In genomic region chr11:70876685-70877084, GRCh38 we compare ENCODE assay signal across 26 cellular contexts.
DNase-seq lines count a peak whose midpoint lies in the region; ATAC-seq and TF ChIP-seq lines count a peak whose summit lies in the region.
"Had no signal": no experiment of that assay in that cellular context is flagged by ENCODE, and none has a peak within 500 bp of the region (broad histone marks: within the 10 kb centered on the region; RNA-seq: fewer than 3 reads in every experiment).

No MANE protein-coding gene starts in this region.

- no peak for ATAC-seq in GM21576 (IDR thresholded peaks at IDR 0.05; ENCODE audit: unreplicated experiment)
- no peak for ATAC-seq in activated CD8-positive, alpha-beta T cell treated with anti-CD3 and anti-CD28 coated beads, Interleukin-2, amount 10 ng/mL, durations not matched to agents 7 days and 5 days
- ATAC-seq: activated CD4-positive, CD25-positive, alpha-beta regulatory T cell treated with anti-CD3 and anti-CD28 coated beads, Interleukin-2, amount 50 U/mL, for 24 hours; heart right ventricle; right cardiac atrium; stimulated activated memory B cell treated with anti-CD40 and anti-IgM and Interleukin-4, amounts not matched to agents 10 μg/mL and 1 μg/mL and 100 μg/mL, for 72 hours had no signal

- H3K4me3 ChIP-seq in WERI-Rb-1 (ENCODE audit: low read depth, low read length) (no peak overlapping the region), mesenchymal stem cell (ENCODE audit: insufficient read depth in 1 of 2, low read depth in 1 of 2, low read length in 2 of 2) (no peak overlapping the region)
- H3K4me3 ChIP-seq: GM23248, heart right ventricle, SJCRH30, suprapubic skin had no signal

- no peaks in the 10 kb centered on the region for H3K27me3 Mint-ChIP-seq in activated CD8-positive, alpha-beta T cell treated with anti-CD3 and anti-CD28 coated beads, Interleukin-2, amount 10 ng/mL, durations not matched to agents 7 days and 5 days (ENCODE audit: low read depth)
- H3K27me3 Mint-ChIP-seq: activated naive CD4-positive, alpha-beta T cell treated with anti-CD3 and anti-CD28 coated beads, Interleukin-2, amount 10 ng/mL, durations not matched to agents 7 days and 5 days had no signal

- no peak overlapping the region for H3K4ac ChIP-seq in mesenchymal stem cell (ENCODE audit: low read depth in 1 of 2, low read length in 2 of 2)

- no peak overlapping the region for H2BK12ac ChIP-seq in mesenchymal stem cell (ENCODE audit: low read length in 2 of 2)

- no peak overlapping the region for H3K27ac Mint-ChIP-seq in activated CD8-positive, alpha-beta T cell treated with anti-CD3 and anti-CD28 coated beads, Interleukin-2, amount 10 ng/mL, durations not matched to agents 7 days and 5 days
- H3K27ac Mint-ChIP-seq: activated naive CD4-positive, alpha-beta T cell treated with anti-CD3 and anti-CD28 coated beads, Interleukin-2, amount 10 ng/mL, durations not matched to agents 7 days and 5 days; stimulated activated memory B cell treated with anti-CD40 and anti-IgM and Interleukin-4, amounts not matched to agents 10 μg/mL and 1 μg/mL and 100 μg/mL, for 72 hours had no signal

- H2AK5ac ChIP-seq in mesenchymal stem cell (ENCODE audit: low read length, severe bottlenecking) = no peak overlapping the region

- H3K36me3 ChIP-seq in WERI-Rb-1 (no peaks in the 10 kb centered on the region), mesenchymal stem cell (ENCODE audit: control insufficient read depth in 1 of 2, insufficient read depth in 2 of 2, low read depth in 1 of 2, low read length in 2 of 2) (no peaks in the 10 kb centered on the region)
- H3K36me3 ChIP-seq: heart right ventricle, SJCRH30, suprapubic skin had no signal

- H3K9me3 Mint-ChIP-seq in activated CD8-positive, alpha-beta T cell treated with anti-CD3 and anti-CD28 coated beads, Interleukin-2, amount 10 ng/mL, durations not matched to agents 7 days and 5 days (ENCODE audit: insufficient read depth) = no peaks in the 10 kb centered on the region
- H3K9me3 Mint-ChIP-seq: activated naive CD4-positive, alpha-beta T cell treated with anti-CD3 and anti-CD28 coated beads, Interleukin-2, amount 10 ng/mL, durations not matched to agents 7 days and 5 days; stimulated activated memory B cell treated with anti-CD40 and anti-IgM and Interleukin-4, amounts not matched to agents 10 μg/mL and 1 μg/mL and 100 μg/mL, for 72 hours had no signal

- H3K36me3 Mint-ChIP-seq in activated CD8-positive, alpha-beta T cell treated with anti-CD3 and anti-CD28 coated beads, Interleukin-2, amount 10 ng/mL, durations not matched to agents 7 days and 5 days (ENCODE audit: low read depth) = no peaks in the 10 kb centered on the region
- H3K36me3 Mint-ChIP-seq: activated naive CD4-positive, alpha-beta T cell treated with anti-CD3 and anti-CD28 coated beads, Interleukin-2, amount 10 ng/mL, durations not matched to agents 7 days and 5 days; stimulated activated memory B cell treated with anti-CD40 and anti-IgM and Interleukin-4, amounts not matched to agents 10 μg/mL and 1 μg/mL and 100 μg/mL, for 72 hours had no signal

- no peak overlapping the region for H3K23ac ChIP-seq in mesenchymal stem cell (ENCODE audit: low read length in 2 of 2)

- H2BK15ac ChIP-seq in mesenchymal stem cell (ENCODE audit: low read depth, poor library complexity, severe bottlenecking) = no peak overlapping the region

- H2BK120ac ChIP-seq in mesenchymal stem cell (ENCODE audit: low read depth, low read length) = no peak overlapping the region

- no peak for TF ChIP-seq CTCF in WERI-Rb-1 (IDR thresholded peaks at IDR 0.05; ENCODE audit: low read depth, low read length)

- H2AFZ ChIP-seq in mesenchymal stem cell (ENCODE audit: low read depth, low read length) = no peak overlapping the region
- H2AFZ ChIP-seq: GM23248 had no signal

- H3K9me3 ChIP-seq in WERI-Rb-1 (ENCODE audit: severe bottlenecking) (no peaks in the 10 kb centered on the region), mesenchymal stem cell (ENCODE audit: control insufficient read depth, low read length) (no peaks in the 10 kb centered on the region)
- H3K9me3 ChIP-seq: heart right ventricle, SJCRH30, suprapubic skin had no signal

- DNase-seq in DMS79 (lab: John Stamatoyannopoulos, UW) = peak; percentile 86
- DNase-seq in NCI-H2029 treated with DMSO at 0.1 percent for 48 hours (lab: John Stamatoyannopoulos, UW) = peak; percentile 50
- DNase-seq in WERI-Rb-1 = peak; percentile 30
- DNase-seq in mesenchymal stem cell = peak; percentile 10
- DNase-seq in activated CD8-positive, alpha-beta T cell treated with anti-CD3 and anti-CD28 coated beads, Interleukin-2, amount 10 ng/mL, durations not matched to agents 7 days and 5 days = no peak
- DNase-seq in NCI-H2081 treated with DMSO at 0.1 percent for 48 hours (lab: John Stamatoyannopoulos, UW) = no peak
- no peak for DNase-seq in stimulated activated CD4-positive, alpha-beta T cell treated with anti-CD3 and anti-CD28 coated beads, Interleukin-1b, Interleukin-23, amount 100 ng/mL, for 48 hours
- DNase-seq: activated CD4-positive, alpha-beta T cell treated with anti-CD3 and anti-CD28 coated beads, Interleukin-2, amount 50 U/mL, for 48 hours; activated CD8-positive, alpha-beta memory T cell treated with anti-CD3 and anti-CD28 coated beads, Interleukin-2, amount 50 U/mL, for 48 hours; activated naive CD4-positive, alpha-beta T cell treated with anti-CD3 and anti-CD28 coated beads, Interleukin-2, amount 10 ng/mL, durations not matched to agents 7 days and 5 days; amniotic stem cell; effector memory CD4-positive, alpha-beta T cell; erythroblast; foreskin fibroblast; GM23248; heart right ventricle; Kasumi-1; NCI-H187 treated with DMSO at 0.1 percent for 48 hours; right cardiac atrium; stimulated activated CD4-positive, alpha-beta T cell treated with anti-CD3 and anti-CD28 coated beads, Interleukin-4, amount 100 ng/mL, for 4 hours had no signal

- peaks cover 2% of the 10 kb centered on the region for H3K4me1 ChIP-seq in mesenchymal stem cell (ENCODE audit: control insufficient read depth, insufficient read depth, low read depth, low read length)
- H3K4me1 ChIP-seq: SJCRH30, suprapubic skin had no signal

- H3K4me1 Mint-ChIP-seq in activated CD8-positive, alpha-beta T cell treated with anti-CD3 and anti-CD28 coated beads, Interleukin-2, amount 10 ng/mL, durations not matched to agents 7 days and 5 days (ENCODE audit: low read depth) = no peaks in the 10 kb centered on the region
- H3K4me1 Mint-ChIP-seq: activated naive CD4-positive, alpha-beta T cell treated with anti-CD3 and anti-CD28 coated beads, Interleukin-2, amount 10 ng/mL, durations not matched to agents 7 days and 5 days; stimulated activated memory B cell treated with anti-CD40 and anti-IgM and Interleukin-4, amounts not matched to agents 10 μg/mL and 1 μg/mL and 100 μg/mL, for 72 hours had no signal

- H4K8ac ChIP-seq in mesenchymal stem cell (ENCODE audit: low read length) = no peak overlapping the region

- no peak overlapping the region for H3K9ac ChIP-seq in mesenchymal stem cell (ENCODE audit: low read length)
- H3K9ac ChIP-seq: GM23248 had no signal

- no peak overlapping the region for H2BK5ac ChIP-seq in mesenchymal stem cell (ENCODE audit: low read depth, low read length, poor library complexity, severe bottlenecking)

- H3K79me1 ChIP-seq in mesenchymal stem cell (replicated peaks; ENCODE audit: low read length, poor library complexity, severe bottlenecking) = no peaks in the 10 kb centered on the region

- H3K27me3 ChIP-seq in WERI-Rb-1 (ENCODE audit: insufficient read depth, low read depth, severe bottlenecking) (no peaks in the 10 kb centered on the region), mesenchymal stem cell (ENCODE audit: control insufficient read depth in 1 of 2, insufficient read depth in 1 of 2, low read length in 2 of 2) (peaks cover 0 to 2% of the 10 kb centered on the region in 2 experiments)
- H3K27me3 ChIP-seq: SJCRH30 had no signal

- H4K91ac ChIP-seq in mesenchymal stem cell (ENCODE audit: low read length) = no peak overlapping the region

- H3K14ac ChIP-seq in mesenchymal stem cell (ENCODE audit: low read length in 2 of 2) = no peak overlapping the region

- H3K4me2 ChIP-seq in mesenchymal stem cell (ENCODE audit: low read length, poor library complexity, severe bottlenecking) = no peak overlapping the region

- POLR2A ChIA-PET in activated CD8-positive, alpha-beta T cell treated with anti-CD3 and anti-CD28 coated beads, Interleukin-2, amount 10 ng/mL, durations not matched to agents 7 days and 5 days (lab: Charles Lee) = no interaction called here

- no peak overlapping the region for H3K18ac ChIP-seq in mesenchymal stem cell (ENCODE audit: low read depth in 1 of 2, low read length in 2 of 2)

- 83% methylated on average over 7 of the region's 7 CpGs for WGBS in mesenchymal stem cell

- CTCF ChIA-PET in activated CD8-positive, alpha-beta T cell treated with anti-CD3 and anti-CD28 coated beads, Interleukin-2, amount 10 ng/mL, durations not matched to agents 7 days and 5 days (lab: Charles Lee) = no interaction called here

- H3K4me3 Mint-ChIP-seq in activated CD8-positive, alpha-beta T cell treated with anti-CD3 and anti-CD28 coated beads, Interleukin-2, amount 10 ng/mL, durations not matched to agents 7 days and 5 days = no peak overlapping the region
- H3K4me3 Mint-ChIP-seq: activated naive CD4-positive, alpha-beta T cell treated with anti-CD3 and anti-CD28 coated beads, Interleukin-2, amount 10 ng/mL, durations not matched to agents 7 days and 5 days; stimulated activated memory B cell treated with anti-CD40 and anti-IgM and Interleukin-4, amounts not matched to agents 10 μg/mL and 1 μg/mL and 100 μg/mL, for 72 hours had no signal

- H3K27ac ChIP-seq in WERI-Rb-1 (no peak overlapping the region), mesenchymal stem cell (ENCODE audit: low read length, poor library complexity, severe bottlenecking) (no peak overlapping the region)
- H3K27ac ChIP-seq: GM23248, heart right ventricle, HL-60, SJCRH30, suprapubic skin had no signal

Comparison
In these comparisons a context has a peak if more than half of its experiments do, and no peak if none do; other contexts are left out.
1. DNase-seq: peak in DMS79 (single experiment), NCI-H2029 treated with DMSO at 0.1 percent for 48 hours (single experiment), WERI-Rb-1 (single experiment) and mesenchymal stem cell (single experiment); none in activated CD8-positive, alpha-beta T cell treated with anti-CD3 and anti-CD28 coated beads, Interleukin-2, amount 10 ng/mL, durations not matched to agents 7 days and 5 days (single experiment), NCI-H2081 treated with DMSO at 0.1 percent for 48 hours (single experiment) and stimulated activated CD4-positive, alpha-beta T cell treated with anti-CD3 and anti-CD28 coated beads, Interleukin-1b, Interleukin-23, amount 100 ng/mL, for 48 hours (single experiment).